1 cellular context compared by ENCODE assay signal in the genomic region with DNA sequence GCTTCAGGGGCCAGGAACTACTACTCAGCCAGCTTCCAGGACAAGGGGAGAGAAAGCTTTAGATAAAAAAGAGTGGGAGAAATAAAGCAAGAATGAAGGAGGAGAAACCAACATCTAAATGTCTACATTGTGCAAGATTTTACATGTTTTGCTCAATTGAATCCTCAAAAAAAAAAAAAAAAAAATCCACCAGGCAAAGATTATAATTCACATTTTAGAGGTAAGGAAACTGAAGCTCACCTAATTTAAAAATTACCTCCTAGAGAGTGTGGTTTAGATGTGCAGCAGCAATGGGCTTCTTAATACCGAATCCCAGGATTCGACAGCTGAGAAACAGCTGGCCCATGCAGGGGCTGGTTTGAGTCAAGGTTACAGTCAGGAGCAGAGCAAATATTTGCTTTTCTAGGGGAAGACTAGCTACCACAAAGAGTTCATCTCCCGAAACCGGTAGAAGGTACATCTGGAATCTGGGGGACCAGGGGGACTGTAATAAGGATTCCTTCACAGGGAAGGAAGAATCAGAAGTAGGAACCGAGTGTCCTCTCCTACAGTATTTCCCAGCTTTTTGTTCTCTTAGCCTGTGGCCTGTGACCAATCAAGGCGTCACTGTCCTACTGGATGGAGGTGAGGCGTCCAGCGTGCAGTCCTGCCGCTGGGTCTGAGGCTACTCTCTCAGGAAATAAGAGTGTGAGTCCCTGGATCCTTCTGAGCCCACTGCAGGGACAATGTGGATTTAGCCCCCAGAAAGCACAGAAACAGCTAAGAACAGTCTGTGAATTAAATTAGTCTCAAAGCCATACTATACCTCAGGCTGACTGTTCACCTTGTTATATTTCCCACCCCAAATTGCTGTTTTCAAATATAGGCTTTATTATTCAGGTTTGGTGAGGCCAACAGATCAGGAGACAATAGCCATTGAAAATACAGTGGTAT.
TF ChIP-seq lines count a peak whose summit lies in the region.

No MANE protein-coding gene starts in this region.

TF ChIP-seq in HepG2, 621 proteins besides CTCF, POLR2A, EP300 and RAD21 (continued from another document and continues in another):
- TF ChIP-seq BRCA1 (CRISPR knock-in tag; IDR thresholded peaks at IDR 0.05), result 0 out of 2 replicates have a peak, but pooled peaks have one; percentile 15
- peak; percentile 87; the same call in 1 of the 2 replicates for TF ChIP-seq HMG20A (CRISPR knock-in tag; IDR thresholded peaks at IDR 0.05; ENCODE audit: borderline replicate concordance)
- no peak for TF ChIP-seq ZNF251 (CRISPR knock-in tag; IDR thresholded peaks at IDR 0.05)
- TF ChIP-seq, protein P1, sequence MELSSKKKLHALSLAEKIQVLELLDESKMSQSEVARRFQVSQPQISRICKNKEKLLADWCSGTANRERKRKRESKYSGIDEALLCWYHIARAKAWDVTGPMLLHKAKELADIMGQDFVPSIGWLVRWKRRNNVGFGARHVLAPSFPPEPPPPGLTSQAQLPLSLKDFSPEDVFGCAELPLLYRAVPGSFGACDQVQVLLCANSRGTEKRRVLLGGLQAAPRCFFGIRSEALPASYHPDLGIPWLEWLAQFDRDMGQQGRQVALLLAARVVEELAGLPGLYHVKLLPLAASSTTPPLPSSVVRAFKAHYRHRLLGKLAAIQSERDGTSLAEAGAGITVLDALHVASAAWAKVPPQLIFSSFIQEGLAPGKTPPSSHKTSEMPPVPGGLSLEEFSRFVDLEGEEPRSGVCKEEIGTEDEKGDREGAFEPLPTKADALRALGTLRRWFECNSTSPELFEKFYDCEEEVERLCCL (CRISPR knock-in tag; IDR thresholded peaks at IDR 0.05; ENCODE audit: borderline replicate concordance), result peak; percentile 58; the same call in 1 of the 2 replicates
- peak; percentile 93 for TF ChIP-seq FOXA3 (CRISPR knock-in tag; IDR thresholded peaks at IDR 0.05)
- peak; percentile 26; the same call in 1 of the 2 replicates for TF ChIP-seq CBX5 (CRISPR knock-in tag; IDR thresholded peaks at IDR 0.05; ENCODE audit: borderline replicate concordance)
- TF ChIP-seq RBFOX2 (IDR thresholded peaks at IDR 0.05; ENCODE audit: low read depth, low read length), result peak; percentile 58
- no peak for TF ChIP-seq ZNF672 (CRISPR knock-in tag; IDR thresholded peaks at IDR 0.05)
- TF ChIP-seq TMF1 (CRISPR knock-in tag; IDR thresholded peaks at IDR 0.05; ENCODE audit: low read depth), result no peak
- peak; percentile 54; the same call in 1 of the 2 replicates for TF ChIP-seq ZNF652 (CRISPR knock-in tag; IDR thresholded peaks at IDR 0.05; ENCODE audit: borderline replicate concordance, low read depth)
- 0 out of 2 replicates have a peak, but pooled peaks have one; percentile 17 for TF ChIP-seq DMAP1 (CRISPR knock-in tag; IDR thresholded peaks at IDR 0.05)
- peak; percentile 60 for TF ChIP-seq ZNF629 (CRISPR knock-in tag; conservative IDR thresholded peaks at IDR 0.05)
- 0 out of 2 replicates have a peak, but pooled peaks have one; percentile 57 for TF ChIP-seq TOE1 (CRISPR knock-in tag; IDR thresholded peaks at IDR 0.05)
- peak; percentile 28; the same call in 1 of the 2 replicates for TF ChIP-seq HHEX (CRISPR knock-in tag; IDR thresholded peaks at IDR 0.05)
- no peak for TF ChIP-seq ZNF510 (CRISPR knock-in tag; IDR thresholded peaks at IDR 0.05; ENCODE audit: low read depth)
- TF ChIP-seq EEA1 (CRISPR knock-in tag; IDR thresholded peaks at IDR 0.05; ENCODE audit: borderline replicate concordance), result 0 out of 2 replicates have a peak, but pooled peaks have one; percentile 11
- peak; percentile 93 for TF ChIP-seq MED1 (CRISPR knock-in tag; IDR thresholded peaks at IDR 0.05)
- TF ChIP-seq CBFB (CRISPR knock-in tag; IDR thresholded peaks at IDR 0.05), result 0 out of 2 replicates have a peak, but pooled peaks have one; percentile 6
- peak; percentile 22; the same call in 1 of the 2 replicates for TF ChIP-seq HNF4G (IDR thresholded peaks at IDR 0.05; ENCODE audit: borderline replicate concordance, low read depth, low read length)
- TF ChIP-seq HNF4G (CRISPR knock-in tag; IDR thresholded peaks at IDR 0.05; ENCODE audit: borderline replicate concordance, low read depth), result no peak
- TF ChIP-seq NPAS2 (CRISPR knock-in tag; IDR thresholded peaks at IDR 0.05; ENCODE audit: borderline replicate concordance), result no peak
- no peak for TF ChIP-seq ZNF883 (CRISPR knock-in tag; IDR thresholded peaks at IDR 0.05; ENCODE audit: not compliant biosample characterization)
- peak; percentile 78; the same call in 1 of the 2 replicates for TF ChIP-seq MBD4 (IDR thresholded peaks at IDR 0.05; ENCODE audit: borderline replicate concordance, low read length)
- TF ChIP-seq SOX6 (IDR thresholded peaks at IDR 0.05), result no peak
- peak; percentile 78 for TF ChIP-seq SOX6 (CRISPR knock-in tag; IDR thresholded peaks at IDR 0.05)
- TF ChIP-seq, protein P2, sequence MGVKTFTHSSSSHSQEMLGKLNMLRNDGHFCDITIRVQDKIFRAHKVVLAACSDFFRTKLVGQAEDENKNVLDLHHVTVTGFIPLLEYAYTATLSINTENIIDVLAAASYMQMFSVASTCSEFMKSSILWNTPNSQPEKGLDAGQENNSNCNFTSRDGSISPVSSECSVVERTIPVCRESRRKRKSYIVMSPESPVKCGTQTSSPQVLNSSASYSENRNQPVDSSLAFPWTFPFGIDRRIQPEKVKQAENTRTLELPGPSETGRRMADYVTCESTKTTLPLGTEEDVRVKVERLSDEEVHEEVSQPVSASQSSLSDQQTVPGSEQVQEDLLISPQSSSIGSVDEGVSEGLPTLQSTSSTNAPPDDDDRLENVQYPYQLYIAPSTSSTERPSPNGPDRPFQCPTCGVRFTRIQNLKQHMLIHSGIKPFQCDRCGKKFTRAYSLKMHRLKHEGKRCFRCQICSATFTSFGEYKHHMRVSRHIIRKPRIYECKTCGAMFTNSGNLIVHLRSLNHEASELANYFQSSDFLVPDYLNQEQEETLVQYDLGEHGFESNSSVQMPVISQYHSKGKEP (CRISPR knock-in tag; IDR thresholded peaks at IDR 0.05), result no peak; the same call in 1 of the 2 replicates
- TF ChIP-seq SYNCRIP (IDR thresholded peaks at IDR 0.05; ENCODE audit: insufficient read depth, low read depth, low read length), result no peak
- peak; percentile 80 for TF ChIP-seq PATZ1 (CRISPR knock-in tag; IDR thresholded peaks at IDR 0.05)
- TF ChIP-seq SMAD1 (CRISPR knock-in tag; IDR thresholded peaks at IDR 0.05; ENCODE audit: borderline replicate concordance, low read depth), result 0 out of 2 replicates have a peak, but pooled peaks have one; percentile 14
- TF ChIP-seq ZKSCAN8 (CRISPR knock-in tag; IDR thresholded peaks at IDR 0.05; ENCODE audit: borderline replicate concordance), result peak; percentile 62; the same call in 1 of the 2 replicates
- TF ChIP-seq ZNF430 (CRISPR knock-in tag; IDR thresholded peaks at IDR 0.05), result 0 out of 2 replicates have a peak, but pooled peaks have one; percentile 19
- TF ChIP-seq ZFP37 (CRISPR knock-in tag; IDR thresholded peaks at IDR 0.05; ENCODE audit: borderline replicate concordance), result peak; percentile 70; the same call in 1 of the 2 replicates
- TF ChIP-seq ATAD3A (CRISPR knock-in tag; IDR thresholded peaks at IDR 0.05), result no peak
- peak; percentile 73 for TF ChIP-seq KAT8 (CRISPR knock-in tag; IDR thresholded peaks at IDR 0.05)
- peak; percentile 65; the same call in 1 of the 2 replicates for TF ChIP-seq POLR2G (IDR thresholded peaks at IDR 0.05; ENCODE audit: low read depth, low read length)
- TF ChIP-seq E2F2 (CRISPR knock-in tag; IDR thresholded peaks at IDR 0.05; ENCODE audit: borderline replicate concordance), result no peak
- peak; percentile 41; the same call in 1 of the 2 replicates for TF ChIP-seq NFYB (CRISPR knock-in tag; IDR thresholded peaks at IDR 0.05)
- peak; percentile 51; the same call in 1 of the 2 replicates for TF ChIP-seq KLF12 (CRISPR knock-in tag; IDR thresholded peaks at IDR 0.05; ENCODE audit: borderline replicate concordance)
- peak; percentile 66; the same call in 1 of the 2 replicates for TF ChIP-seq SIX4 (CRISPR knock-in tag; IDR thresholded peaks at IDR 0.05)
- no peak for TF ChIP-seq ZBTB3 (CRISPR knock-in tag; IDR thresholded peaks at IDR 0.05; ENCODE audit: borderline replicate concordance, low read depth)
- TF ChIP-seq, protein P3, sequence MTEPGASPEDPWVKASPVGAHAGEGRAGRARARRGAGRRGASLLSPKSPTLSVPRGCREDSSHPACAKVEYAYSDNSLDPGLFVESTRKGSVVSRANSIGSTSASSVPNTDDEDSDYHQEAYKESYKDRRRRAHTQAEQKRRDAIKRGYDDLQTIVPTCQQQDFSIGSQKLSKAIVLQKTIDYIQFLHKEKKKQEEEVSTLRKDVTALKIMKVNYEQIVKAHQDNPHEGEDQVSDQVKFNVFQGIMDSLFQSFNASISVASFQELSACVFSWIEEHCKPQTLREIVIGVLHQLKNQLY (CRISPR knock-in tag; IDR thresholded peaks at IDR 0.05), result peak; percentile 60; the same call in 1 of the 2 replicates
- TF ChIP-seq, protein P4, sequence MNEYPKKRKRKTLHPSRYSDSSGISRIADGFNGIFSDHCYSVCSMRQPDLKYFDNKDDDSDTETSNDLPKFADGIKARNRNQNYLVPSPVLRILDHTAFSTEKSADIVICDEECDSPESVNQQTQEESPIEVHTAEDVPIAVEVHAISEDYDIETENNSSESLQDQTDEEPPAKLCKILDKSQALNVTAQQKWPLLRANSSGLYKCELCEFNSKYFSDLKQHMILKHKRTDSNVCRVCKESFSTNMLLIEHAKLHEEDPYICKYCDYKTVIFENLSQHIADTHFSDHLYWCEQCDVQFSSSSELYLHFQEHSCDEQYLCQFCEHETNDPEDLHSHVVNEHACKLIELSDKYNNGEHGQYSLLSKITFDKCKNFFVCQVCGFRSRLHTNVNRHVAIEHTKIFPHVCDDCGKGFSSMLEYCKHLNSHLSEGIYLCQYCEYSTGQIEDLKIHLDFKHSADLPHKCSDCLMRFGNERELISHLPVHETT (CRISPR knock-in tag; conservative IDR thresholded peaks at IDR 0.05), result 0 out of 2 replicates have a peak, but pooled peaks have one; percentile 32
- peak; percentile 80 for TF ChIP-seq PPARG (CRISPR knock-in tag; conservative IDR thresholded peaks at IDR 0.05)
- TF ChIP-seq SIN3A (IDR thresholded peaks at IDR 0.05; ENCODE audit: borderline replicate concordance, low read depth, low read length), result peak; percentile 87; the same call in 1 of the 2 replicates
- TF ChIP-seq ZSCAN5A (CRISPR knock-in tag; IDR thresholded peaks at IDR 0.05; ENCODE audit: borderline replicate concordance), result 0 out of 2 replicates have a peak, but pooled peaks have one; percentile 64
- 0 out of 2 replicates have a peak, but pooled peaks have one; percentile 18 for TF ChIP-seq ZNF749 (CRISPR knock-in tag; IDR thresholded peaks at IDR 0.05; ENCODE audit: borderline replicate concordance)
- TF ChIP-seq NFYC (CRISPR knock-in tag; IDR thresholded peaks at IDR 0.05), result peak; percentile 56; the same call in 1 of the 2 replicates
- TF ChIP-seq SIN3B (IDR thresholded peaks at IDR 0.05; ENCODE audit: low read length), result no peak
- no peak; the same call in 1 of the 2 replicates for TF ChIP-seq FOXA1 (IDR thresholded peaks at IDR 0.05)
- peak; percentile 87 for TF ChIP-seq FOXA1 (CRISPR knock-in tag; IDR thresholded peaks at IDR 0.05)
- TF ChIP-seq PHF8 (CRISPR knock-in tag; IDR thresholded peaks at IDR 0.05), result peak; percentile 40; the same call in 1 of the 2 replicates
- no peak for TF ChIP-seq GPN1 (CRISPR knock-in tag; IDR thresholded peaks at IDR 0.05; ENCODE audit: borderline replicate concordance)
